In the genomic region with DNA sequence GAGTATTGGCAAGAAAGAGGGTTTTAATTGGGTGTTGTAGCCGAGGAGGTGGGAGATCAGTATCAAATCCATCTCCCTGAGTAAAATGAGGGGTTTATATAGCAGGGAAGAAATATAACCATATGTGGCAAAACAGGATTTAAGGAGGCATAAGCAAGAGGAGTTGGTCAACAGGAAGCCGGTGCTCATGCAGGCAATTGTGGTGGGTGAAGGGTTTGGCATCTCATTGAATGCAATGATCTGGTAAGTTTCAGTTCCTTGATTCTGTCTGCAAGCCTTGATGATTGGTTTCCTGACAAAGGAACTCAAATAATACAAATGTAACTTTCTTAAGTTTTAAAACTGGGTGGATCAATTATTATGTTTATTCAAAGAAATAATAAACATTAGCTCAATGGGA, we compare ENCODE assay signal across 13 cellular contexts.
DNase-seq lines count a peak whose midpoint lies in the region; ATAC-seq and TF ChIP-seq lines count a peak whose summit lies in the region.
"Had no signal": no experiment of that assay in that cellular context is flagged by ENCODE, and none has a peak within 500 bp of the region (broad histone marks: within the 10 kb centered on the region; RNA-seq: fewer than 3 reads in every experiment).

No MANE protein-coding gene starts in this region.

- no peak for TF ChIP-seq POLR2A in GM18505 (IDR thresholded peaks at IDR 0.05; ENCODE audit: borderline replicate concordance, extremely low read depth, insufficient read depth, insufficient read length)

- DNase-seq in SKM-1 (lab: John Stamatoyannopoulos, UW; ENCODE audit: unreplicated experiment) (peak; percentile 43), 8988T (no peak), coronary artery (ENCODE audit: low spot score) (no peak), H4 (ENCODE audit: low spot score) (no peak)
- DNase-seq in activated naive CD4-positive, alpha-beta T cell treated with Interleukin-2 at 50 U/mL for 16 hours, result no peak
- DNase-seq: brain microvascular endothelial cell, H7, SHP77 had no signal

- ATAC-seq in GM18505 (IDR thresholded peaks at IDR 0.05; ENCODE audit: unreplicated experiment) (peak; percentile 99), GM21515 (IDR thresholded peaks at IDR 0.05; ENCODE audit: unreplicated experiment) (peak; percentile 69), HG03280 (IDR thresholded peaks at IDR 0.05; ENCODE audit: unreplicated experiment) (peak; percentile 60)
- ATAC-seq: gastroesophageal sphincter had no signal

- H3K27ac ChIP-seq in coronary artery, result no peak overlapping the region
- H3K27ac ChIP-seq: brain microvascular endothelial cell, gastroesophageal sphincter, thoracic aorta had no signal

- no peak for TF ChIP-seq CTCF in coronary artery (IDR thresholded peaks at IDR 0.05)

- H3K4me3 ChIP-seq in coronary artery, result no peak overlapping the region
- H3K4me3 ChIP-seq: gastroesophageal sphincter, thoracic aorta had no signal
